ENCODE assay signal across 10 cellular contexts in the genomic region with DNA sequence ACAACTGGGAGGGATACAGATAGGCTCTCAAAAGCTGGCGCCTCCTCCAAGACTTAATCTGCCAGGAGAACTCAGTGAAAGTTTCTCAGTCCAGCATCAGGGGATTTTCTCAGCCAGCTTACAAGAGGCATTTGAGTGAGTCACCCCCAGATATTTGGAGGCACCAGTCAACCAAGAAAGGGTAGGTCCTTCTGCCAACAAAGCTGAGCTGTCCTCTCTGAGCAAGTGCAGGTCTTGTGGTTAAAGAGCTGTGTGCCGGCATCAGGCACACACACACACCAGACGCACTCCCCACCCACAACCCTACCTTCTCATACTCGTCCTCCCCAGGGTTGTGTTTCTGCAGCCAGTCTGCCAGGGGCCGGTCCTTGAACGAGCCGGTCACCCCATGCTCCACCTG. TPM values are rescaled to one million over a fixed set of nuclear protein-coding genes. Genes with fewer than 3 reads are reported as not detected.
A peak's percentile ranks its signal among the peaks of the same experiment; 100 is the strongest.
DNase-seq lines count a peak whose midpoint lies in the region; TF ChIP-seq lines count a peak whose summit lies in the region.
"Had no signal": no experiment of that assay in that cellular context is flagged by ENCODE, and none has a peak within 500 bp of the region (broad histone marks: within the 10 kb centered on the region; RNA-seq: fewer than 3 reads in every experiment).

No MANE protein-coding gene starts in this region.

- no peak for TF ChIP-seq POLR2A in NB4 (IDR thresholded peaks at IDR 0.05; ENCODE audit: extremely low read depth, insufficient read length)

- H2BK120ac ChIP-seq in trophoblast cell (ENCODE audit: insufficient read depth, low read length, poor library complexity), result no peak overlapping the region

- H3K79me2 ChIP-seq in trophoblast cell (ENCODE audit: control insufficient read depth, insufficient read depth, low read length, poor library complexity), result no peaks in the 10 kb centered on the region

- H3K9ac ChIP-seq in trophoblast cell (ENCODE audit: low read length), result no peak overlapping the region

- no CpG with 5 or more reads among the region's 7 CpGs for WGBS in trophoblast cell (ENCODE audit: extremely low coverage, insufficient coverage, insufficient read length)

- H3K14ac ChIP-seq in trophoblast cell (ENCODE audit: low read length), result peak overlapping the region; percentile 1

- TF ChIP-seq CTCF in NB4 (IDR thresholded peaks at IDR 0.05; ENCODE audit: low read depth, low read length), result no peak

- DNase-seq in Caki2 (ENCODE audit: low read depth) (peak; percentile 67), NB4 (ENCODE audit: low read depth) (peak; percentile 33), dermis blood vessel endothelial cell (peak; percentile 76), trophoblast cell (peak; percentile 53 to 63), NOMO-1 treated with dmso at 0.1 percent for 144 hours (lab: John Stamatoyannopoulos, UW; ENCODE audit: unreplicated experiment) (no peak), nucleus accumbens (lab: John Stamatoyannopoulos, UW) (no peak), mesenteric fat pad (ENCODE audit: low spot score) (no peak)
- no peak for DNase-seq in effector CD4-positive, alpha-beta T cell
- DNase-seq: central memory CD4-positive, alpha-beta T cell; Peyer's patch had no signal

- no peak overlapping the region for H2AFZ ChIP-seq in trophoblast cell (ENCODE audit: insufficient read depth, low read length, poor library complexity)

- no peak overlapping the region for H3K4me2 ChIP-seq in trophoblast cell (ENCODE audit: low read length)

- no peak overlapping the region for H2BK5ac ChIP-seq in trophoblast cell (ENCODE audit: low read depth, low read length, poor library complexity)

- H3K27me3 ChIP-seq in trophoblast cell (ENCODE audit: insufficient read depth, low read length), result no peaks in the 10 kb centered on the region
- H3K27me3 ChIP-seq: Peyer's patch had no signal

- in situ Hi-C loops in Caki2 (cut with HindIII; ENCODE audit: low pct_unique_long_range_greater_than_20kb, low sequenced_read_pairs), result no loop called here

- no peaks in the 10 kb centered on the region for H3K9me3 ChIP-seq in trophoblast cell (ENCODE audit: insufficient read depth, low read depth, low read length)
- H3K9me3 ChIP-seq: Peyer's patch had no signal

- no peak overlapping the region for H3K4ac ChIP-seq in trophoblast cell (ENCODE audit: low read depth, low read length)

- no peak overlapping the region for H4K8ac ChIP-seq in trophoblast cell (ENCODE audit: low read depth, low read length)

- H3K23ac ChIP-seq in trophoblast cell (ENCODE audit: low read length), result no peak overlapping the region

- peaks cover 12% of the 10 kb centered on the region for H3K79me1 ChIP-seq in trophoblast cell (ENCODE audit: low read length)

- H4K91ac ChIP-seq in trophoblast cell (ENCODE audit: low read depth, low read length), result peak overlapping the region; percentile 57

- H4K12ac ChIP-seq in trophoblast cell (ENCODE audit: low read depth, low read length), result no peak overlapping the region

- H3K36me3 ChIP-seq in trophoblast cell (ENCODE audit: control insufficient read depth in 1 of 2, insufficient read depth in 2 of 2, low read length in 2 of 2), result peaks cover 16 to 26% of the 10 kb centered on the region in 2 experiments

- H3K4me1 ChIP-seq in trophoblast cell (ENCODE audit: control insufficient read depth in 1 of 2, insufficient read depth in 2 of 2, low read length in 2 of 2), result peaks cover 17 to 28% of the 10 kb centered on the region in 2 experiments
- H3K4me1 ChIP-seq: Peyer's patch had no signal

- H3K4me3 ChIP-seq in NB4 (ENCODE audit: low read depth, low read length) (no peak overlapping the region), trophoblast cell (ENCODE audit: low read depth, low read length) (no peak overlapping the region)
- H3K4me3 ChIP-seq: Peyer's patch had no signal

- no peak overlapping the region for H3K18ac ChIP-seq in trophoblast cell (ENCODE audit: low read length)

- peak overlapping the region; percentile 44 for H3K27ac ChIP-seq in trophoblast cell (ENCODE audit: low read depth, low read length)

- peak overlapping the region; percentile 2 for H2AK5ac ChIP-seq in trophoblast cell (ENCODE audit: low read length)

- peak overlapping the region; percentile 61 for H2BK12ac ChIP-seq in trophoblast cell (ENCODE audit: low read length)

RNA-seq across cellular contexts. Expression of a gene that starts 27.0 kb away (rescaled TPM):
- total RNA-seq in Caki2 (2014; rRNA removed; shearing (Covaris generic); ENCODE audit: low replicate concordance), result 22.6 and 26.1 TPM in 2 replicates
- total RNA-seq in dermis blood vessel endothelial cell (28.2 and 37.0 TPM in 2 replicates), mesenteric fat pad (132 TPM)
- 39.2 and 41.5 TPM in 2 replicates for polyA plus RNA-seq in trophoblast cell (2013)

RNA-seq across cellular contexts. Expression of a gene that starts 56.0 kb away (rescaled TPM):
- total RNA-seq in Caki2 (2014; rRNA removed; shearing (Covaris generic); ENCODE audit: low replicate concordance), result 4.8 and 7.6 TPM in 2 replicates
- 29.3 and 37.3 TPM in 2 replicates for total RNA-seq in dermis blood vessel endothelial cell
- polyA plus RNA-seq in trophoblast cell (2013), result 18.1 and 20.1 TPM in 2 replicates
- 47.1 TPM for total RNA-seq in mesenteric fat pad

Comparison
In these comparisons a context has a peak if more than half of its experiments do, and no peak if none do; other contexts are left out.
1. DNase-seq: peak in Caki2 (single experiment), NB4 (single experiment), dermis blood vessel endothelial cell (single experiment) and trophoblast cell (2 of 2); none in NOMO-1 treated with dmso at 0.1 percent for 144 hours (single experiment), effector CD4-positive, alpha-beta T cell (single experiment), nucleus accumbens (0 of 56) and mesenteric fat pad (single experiment).